8 cellular contexts compared by ENCODE assay signal in the genomic region with DNA sequence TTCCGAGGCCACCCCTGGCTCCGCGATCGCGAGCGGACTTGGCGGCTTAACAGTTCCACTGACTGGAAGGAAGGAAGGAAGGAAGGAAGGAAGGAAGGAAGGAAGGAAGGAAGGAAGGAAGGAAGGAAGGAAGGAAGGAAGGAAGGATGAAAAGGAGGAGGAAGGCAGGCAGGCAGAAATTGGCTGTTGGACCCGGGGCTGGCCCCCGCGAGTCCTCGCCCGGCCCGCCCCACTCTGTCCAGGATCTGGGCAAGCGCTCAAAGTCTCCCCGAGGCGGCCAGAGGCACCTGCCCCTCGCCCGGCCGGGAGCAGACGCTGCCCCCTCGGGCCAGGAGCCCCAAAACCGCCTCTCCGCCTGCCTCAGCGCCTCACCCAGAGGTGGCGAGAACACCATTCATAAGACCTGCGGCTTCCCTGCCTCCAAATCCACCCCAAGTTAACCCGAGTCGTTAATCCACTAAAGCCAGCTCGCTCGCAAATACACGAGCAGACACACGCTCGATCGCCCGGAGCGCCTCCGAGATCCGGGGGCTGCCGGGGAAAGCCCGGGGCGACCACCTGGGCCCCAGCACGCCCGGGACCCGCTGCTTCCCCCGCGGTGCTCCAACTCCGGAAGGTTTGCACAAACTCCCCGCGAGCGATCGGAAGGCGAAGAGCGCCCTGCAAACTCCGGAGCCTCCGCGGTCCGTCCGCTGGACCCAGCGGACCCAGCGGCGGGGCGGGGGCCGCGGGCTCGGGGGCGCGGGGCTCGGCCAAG. TPM values are rescaled to one million over a fixed set of nuclear protein-coding genes. Genes with fewer than 3 reads are reported as not detected.
DNase-seq lines count a peak whose midpoint lies in the region; ATAC-seq and TF ChIP-seq lines count a peak whose summit lies in the region.

No MANE protein-coding gene starts in this region.

- CTCF ChIA-PET in activated CD4-positive, alpha-beta memory T cell treated with anti-CD3 and anti-CD28 coated beads for 36 hours (lab: Charles Lee): interaction anchor here (1.1 to 3.0 kb wide), 4 partner anchors 12 to 379 kb away, joined by 4 to 30 read pairs (median 12); no protein-coding TSS in a partner anchor

- no peak overlapping the region for H3K27ac Mint-ChIP-seq in activated CD4-positive, alpha-beta memory T cell treated with anti-CD3 and anti-CD28 coated beads for 36 hours

- TF ChIP-seq CTCF in epithelial cell of proximal tubule (conservative IDR thresholded peaks at IDR 0.05; ENCODE audit: low read depth, low read length): no peak
- no peak for TF ChIP-seq CTCF in thoracic aorta (IDR thresholded peaks at IDR 0.05)

- H3K27me3 Mint-ChIP-seq in activated CD4-positive, alpha-beta memory T cell treated with anti-CD3 and anti-CD28 coated beads for 36 hours: peaks cover 41% of the 10 kb centered on the region

- ATAC-seq in HG03520 (IDR thresholded peaks at IDR 0.05; ENCODE audit: unreplicated experiment) (peak; percentile 7), thoracic aorta (ENCODE audit: insufficient number of reproducible peaks, low FRiP score, low read depth) (no peak), HG03457 (IDR thresholded peaks at IDR 0.05; ENCODE audit: unreplicated experiment) (no peak)

- intact Hi-C loops in activated CD4-positive, alpha-beta memory T cell treated with anti-CD3 and anti-CD28 coated beads for 36 hours (cut with micrococcal nuclease): loop anchor here (5.0 kb wide), 2 partner anchors 81 to 301 kb away; no protein-coding TSS in a partner anchor

- H3K36me3 ChIP-seq in mucosa of stomach (ENCODE audit: control insufficient read depth, insufficient read depth, low read length) (no peaks in the 10 kb centered on the region), thoracic aorta (no peaks in the 10 kb centered on the region)

- H3K4me1 ChIP-seq in mucosa of stomach (ENCODE audit: control insufficient read depth, insufficient read depth, low read length): peaks cover 10% of the 10 kb centered on the region
- peaks cover 10 to 24% of the 10 kb centered on the region in 2 donors for H3K4me1 ChIP-seq in thoracic aorta (ENCODE audit: control insufficient read depth in 1 of 2, low read depth in 2 of 2)

- H3K4me3 ChIP-seq in epithelial cell of proximal tubule (ENCODE audit: low read depth, low read length): peak overlapping the region; percentile 75
- peak overlapping the region; percentile 28 for H3K4me3 ChIP-seq in mucosa of stomach (ENCODE audit: low read length)
- peak overlapping the region; percentile 73 for H3K4me3 ChIP-seq in thoracic aorta

- peak overlapping the region; percentile 76 for H3K4me3 Mint-ChIP-seq in activated CD4-positive, alpha-beta memory T cell treated with anti-CD3 and anti-CD28 coated beads for 36 hours

- peaks cover 50% of the 10 kb centered on the region for H3K27me3 ChIP-seq in mucosa of stomach (ENCODE audit: control insufficient read depth, insufficient read depth, low read length)
- no peaks in the 10 kb centered on the region for H3K27me3 ChIP-seq in thoracic aorta (replicated peaks; ENCODE audit: insufficient read depth)

- peak overlapping the region in 1 of 2 donors; percentile 45 for H3K27ac ChIP-seq in thoracic aorta

- no peak overlapping the region for H3K9ac ChIP-seq in mucosa of stomach (ENCODE audit: low read length)

- POLR2A ChIA-PET in activated CD4-positive, alpha-beta memory T cell treated with anti-CD3 and anti-CD28 coated beads for 36 hours (lab: Charles Lee): interaction anchor here (1.5 kb wide), 2 partner anchors 82 to 372 kb away, joined by 4 to 5 read pairs; no protein-coding TSS in a partner anchor

- peaks cover 20% of the 10 kb centered on the region for H3K4me1 Mint-ChIP-seq in activated CD4-positive, alpha-beta memory T cell treated with anti-CD3 and anti-CD28 coated beads for 36 hours (ENCODE audit: low read depth)

- DNase-seq in NCI-H748 (lab: John Stamatoyannopoulos, UW; ENCODE audit: unreplicated experiment) (peak; percentile 49), NCI-H748 treated with DMSO at 0.1 percent for 48 hours (lab: John Stamatoyannopoulos, UW) (no peak), epithelial cell of proximal tubule (ENCODE audit: low read depth) (no peak), thoracic aorta (ENCODE audit: low spot score) (no peak)
- DNase-seq in activated CD4-positive, alpha-beta memory T cell treated with anti-CD3 and anti-CD28 coated beads for 36 hours: peak; percentile 39

- no peaks in the 10 kb centered on the region for H3K36me3 Mint-ChIP-seq in activated CD4-positive, alpha-beta memory T cell treated with anti-CD3 and anti-CD28 coated beads for 36 hours

- no peaks in the 10 kb centered on the region for H3K9me3 ChIP-seq in mucosa of stomach (ENCODE audit: control insufficient read depth, low read length)
- H3K9me3 ChIP-seq in thoracic aorta: no peaks in the 10 kb centered on the region

- no peaks in the 10 kb centered on the region for H3K9me3 Mint-ChIP-seq in activated CD4-positive, alpha-beta memory T cell treated with anti-CD3 and anti-CD28 coated beads for 36 hours

RNA-seq across cellular contexts. Expression of a gene that starts 0.8 kb away (rescaled TPM):
- total RNA-seq in activated CD4-positive, alpha-beta memory T cell treated with anti-CD3 and anti-CD28 coated beads for 36 hours: under 1 TPM; 0.24 to 0.39 TPM
- total RNA-seq in epithelial cell of proximal tubule: 0.86 and 0.94 TPM in 2 replicates
- total RNA-seq in thoracic aorta: 1 to 10 TPM; 2.2 to 8.9 TPM

RNA-seq across cellular contexts. Expression of a gene that starts 33.2 kb away (rescaled TPM):
- 10 to 100 TPM; 13.4 to 13.6 TPM for total RNA-seq in activated CD4-positive, alpha-beta memory T cell treated with anti-CD3 and anti-CD28 coated beads for 36 hours
- total RNA-seq in epithelial cell of proximal tubule (26.6 and 30.9 TPM in 2 replicates), thoracic aorta (10 to 100 TPM; 13.1 to 65.5 TPM)

Comparison
In these comparisons a context has a peak if more than half of its experiments do, and no peak if none do; other contexts are left out.
1. DNase-seq: peak in NCI-H748 (single experiment) and activated CD4-positive, alpha-beta memory T cell treated with anti-CD3 and anti-CD28 coated beads for 36 hours (single experiment); none in NCI-H748 treated with DMSO at 0.1 percent for 48 hours (single experiment), epithelial cell of proximal tubule (single experiment) and thoracic aorta (single experiment).
2. Peak in every context shown above with its lines, with median percentiles within 50 percentile points of each other: H3K4me3 ChIP-seq.